In the genomic region with DNA sequence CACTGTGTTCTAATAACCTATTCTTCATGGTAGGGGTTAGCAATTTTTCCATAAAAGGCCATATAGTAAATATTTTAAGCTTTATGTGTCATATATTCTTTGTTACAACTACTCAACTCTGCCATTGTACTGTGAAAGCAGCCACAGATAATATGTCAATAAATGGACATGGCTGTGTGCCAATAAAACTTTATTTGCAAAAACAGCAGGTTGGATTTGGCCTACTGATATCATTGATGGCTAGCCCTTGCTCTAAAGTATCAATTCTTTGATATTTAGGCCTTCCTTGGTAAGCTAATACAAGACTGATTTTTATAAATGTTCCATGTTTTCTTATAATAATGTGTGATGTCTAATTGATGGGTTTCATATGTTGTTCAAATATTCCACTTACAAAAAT, we compare ENCODE assay signal across 11 cellular contexts.
"Had no signal": no experiment of that assay in that cellular context is flagged by ENCODE, and none has a peak within 500 bp of the region (broad histone marks: within the 10 kb centered on the region; RNA-seq: fewer than 3 reads in every experiment).

No MANE protein-coding gene starts in this region.

- H2AFZ ChIP-seq: GM23248, GM23338 had no signal

- H3K9ac ChIP-seq: GM23248 had no signal

- H3K36me3 ChIP-seq: HAP-1 had no signal

- H3K27ac ChIP-seq: GM23248 had no signal

- ATAC-seq: GM23338, HCT116 had no signal

- DNase-seq: GM23248, GOT3, H7, H9, HCEC 1CT, HFFc6 had no signal

- H3K4me2 ChIP-seq: GM23338 had no signal

- FAIRE-seq: H1, H54 had no signal

- H3K4me3 ChIP-seq: GM23248, GM23338, HAP-1 had no signal

- H3K9me3 ChIP-seq: HAP-1 had no signal

- H3K4me1 ChIP-seq: HAP-1 had no signal
